ENCODE assay signal across 8 cellular contexts in the genomic region with DNA sequence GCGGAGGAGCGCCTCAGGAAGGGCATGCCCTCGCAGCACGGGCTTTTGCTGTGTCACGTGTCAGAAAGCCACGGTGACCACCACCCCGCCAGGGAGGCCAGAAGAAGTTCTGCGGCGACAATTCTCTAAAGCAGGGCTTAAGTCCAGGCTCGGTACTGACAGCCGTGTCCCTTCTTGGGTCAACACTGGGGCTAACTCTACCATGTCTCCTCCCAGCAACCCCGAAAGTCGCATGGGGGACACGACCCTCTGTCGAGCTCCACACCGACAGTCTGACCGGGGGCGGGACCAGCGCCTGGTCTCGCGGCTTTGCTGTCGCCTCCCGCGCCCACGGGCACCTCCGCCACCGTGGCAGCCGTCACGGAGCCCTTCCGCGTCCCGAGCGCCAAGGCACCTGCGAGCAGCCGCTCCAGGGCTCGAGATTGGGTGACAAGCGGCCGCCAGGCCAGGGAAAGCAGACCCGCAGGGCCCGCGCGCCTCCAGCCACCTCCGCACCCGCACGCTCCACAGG. TPM values are rescaled to one million over a fixed set of nuclear protein-coding genes. Genes with fewer than 3 reads are reported as not detected.
DNase-seq lines count a peak whose midpoint lies in the region; ATAC-seq and TF ChIP-seq lines count a peak whose summit lies in the region.

No MANE protein-coding gene starts in this region.

- DNase-seq in BE2C (peak; percentile 46), SJSA1 (ENCODE audit: low read depth in 1 of 2, low spot score in 2 of 2) (peak in 1 of 2 experiments; percentile 57), iPS-NIHi7 (ENCODE audit: extremely low spot score) (peak; percentile 21), spleen (peak; percentile 87), OCI-M2 (lab: John Stamatoyannopoulos, UW; ENCODE audit: unreplicated experiment) (no peak)

- H3K4me3 Mint-ChIP-seq in brain = peak overlapping the region; percentile 87 to 94 (median 90)

- peaks cover 22% of the 10 kb centered on the region for H3K36me3 Mint-ChIP-seq in brain

- TF ChIP-seq CTCF in BE2C (IDR thresholded peaks at IDR 0.05; ENCODE audit: low read depth, low read length) (no peak), brain (conservative IDR thresholded peaks at IDR 0.05) (no peak), spleen (IDR thresholded peaks at IDR 0.05 in 8 of 11, conservative IDR thresholded peaks at IDR 0.05 in 3 of 11) (no peak)

- peaks cover 0 to 7% (median 3%) of the 10 kb centered on the region in 5 experiments for H3K9me3 Mint-ChIP-seq in brain

- H3K27me3 ChIP-seq in BE2C (no peaks in the 10 kb centered on the region), SJSA1 (replicated peaks) (no peaks in the 10 kb centered on the region), spleen (replicated peaks in 1 of 7) (no peaks in the 10 kb centered on the region)

- peak overlapping the region; percentile 57 to 99 (median 87) for H3K27ac Mint-ChIP-seq in brain

- intact Hi-C loops in spleen (cut with DNase I; ENCODE audit: low total_unique reads) = loop anchor here (5.0 kb wide), 1 partner anchor 74 kb away; a partner anchor contains a TSS

- H3K4me3 ChIP-seq in BE2C (ENCODE audit: low read depth, low read length) = peak overlapping the region; percentile 87
- H3K4me3 ChIP-seq in SJSA1 = peak overlapping the region; percentile 83
- H3K4me3 ChIP-seq in spleen = peak overlapping the region; percentile 83 to 99 (median 93)

- H3K27ac ChIP-seq in SJSA1 (peak overlapping the region; percentile 86), spleen (peak overlapping the region; percentile 71 to 93 (median 90))

- ATAC-seq in GM18909 (IDR thresholded peaks at IDR 0.05; ENCODE audit: poor library complexity, unreplicated experiment) = peak; percentile 23
- ATAC-seq in HG03139 (IDR thresholded peaks at IDR 0.05; ENCODE audit: unreplicated experiment) = peak; percentile 7

- H3K4me1 Mint-ChIP-seq in brain = peaks cover 38% of the 10 kb centered on the region

- H3K27me3 Mint-ChIP-seq in brain = peaks cover 3% of the 10 kb centered on the region

- H3K4me1 ChIP-seq in BE2C (no peaks in the 10 kb centered on the region), SJSA1 (replicated peaks) (peaks cover 18% of the 10 kb centered on the region), spleen (peaks cover 9 to 38% (median 21%) of the 10 kb centered on the region in 6 donors)

- H3K36me3 ChIP-seq in BE2C = no peaks in the 10 kb centered on the region
- H3K36me3 ChIP-seq in SJSA1 = peaks cover 8% of the 10 kb centered on the region
- no peaks in the 10 kb centered on the region for H3K36me3 ChIP-seq in spleen

- TF ChIP-seq POLR2A in spleen (IDR thresholded peaks at IDR 0.05) = no peak

- H3K9me3 ChIP-seq in BE2C (no peaks in the 10 kb centered on the region), SJSA1 (replicated peaks) (no peaks in the 10 kb centered on the region), spleen (peaks cover 0 to 11% (median 3%) of the 10 kb centered on the region in 8 donors)

- 0% methylated on average over 9 to 45 of the region's 45 CpGs for WGBS in spleen, 5 donors

RNA-seq across cellular contexts. Expression of a gene that starts 0.5 kb away (rescaled TPM):
- 3.8 TPM for polyA plus RNA-seq in BE2C (2012; ENCODE audit: insufficient read depth, insufficient read length, low read depth)
- total RNA-seq in SJSA1 (2014; rRNA removed; shearing (Covaris generic)) = 7.6 and 9.8 TPM in 2 replicates
- polyA plus RNA-seq in brain (ENCODE audit: insufficient read depth, low read depth, low replicate concordance) (2.0 TPM), spleen (1 to 10 TPM; 1.2 to 2.1 (median 1.6) TPM)
- 1 to 10 TPM; 2.9 to 6.1 (median 3.4) TPM for total RNA-seq in spleen

RNA-seq across cellular contexts. Expression of a gene that starts 37.9 kb away (rescaled TPM):
- 2.4 TPM for polyA plus RNA-seq in BE2C (2012; ENCODE audit: insufficient read depth, insufficient read length, low read depth)
- 10.7 and 14.3 TPM in 2 replicates for total RNA-seq in SJSA1 (2014; rRNA removed; shearing (Covaris generic))
- polyA plus RNA-seq in brain (ENCODE audit: insufficient read depth, low read depth, low replicate concordance) = 7.2 TPM
- total RNA-seq in spleen = 10 to 100 TPM in 3 of 7 donors, 1 to 10 TPM in 4; 6.7 to 16.1 (median 9.4) TPM
- polyA plus RNA-seq in spleen = 1 to 10 TPM; 3.1 to 7.1 (median 3.2) TPM
